Comparison of ENCODE assay signal across 1 cellular context in the genomic region with DNA sequence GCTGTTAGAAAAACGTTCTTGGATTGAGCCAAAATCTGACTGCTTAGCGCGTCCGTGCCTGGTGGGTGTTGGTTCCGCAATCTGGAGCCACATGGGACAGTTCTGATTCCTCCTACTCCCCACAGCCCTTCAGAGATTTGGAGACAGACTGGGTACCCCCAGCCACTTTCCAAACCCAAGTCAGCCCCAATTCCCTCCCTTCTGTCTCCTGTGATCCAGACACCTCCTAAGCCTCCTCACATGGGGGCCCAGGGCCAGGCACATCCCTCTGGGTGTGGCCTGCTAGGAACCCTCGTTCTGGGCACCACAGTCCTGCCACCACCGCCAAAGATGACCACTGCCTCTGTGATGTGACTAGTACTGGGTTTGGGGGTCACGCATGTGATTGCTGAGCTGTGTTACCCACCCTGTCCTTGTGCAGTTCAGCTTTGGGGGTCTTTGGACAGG.
TF ChIP-seq lines count a peak whose summit lies in the region.

No MANE protein-coding gene starts in this region.

TF ChIP-seq in GM23338, 12 proteins besides CTCF, POLR2A, EP300 and RAD21 (continued from another document):
- no peak for TF ChIP-seq REST (IDR thresholded peaks at IDR 0.05; ENCODE audit: unreplicated experiment)
- TF ChIP-seq, protein P1, sequence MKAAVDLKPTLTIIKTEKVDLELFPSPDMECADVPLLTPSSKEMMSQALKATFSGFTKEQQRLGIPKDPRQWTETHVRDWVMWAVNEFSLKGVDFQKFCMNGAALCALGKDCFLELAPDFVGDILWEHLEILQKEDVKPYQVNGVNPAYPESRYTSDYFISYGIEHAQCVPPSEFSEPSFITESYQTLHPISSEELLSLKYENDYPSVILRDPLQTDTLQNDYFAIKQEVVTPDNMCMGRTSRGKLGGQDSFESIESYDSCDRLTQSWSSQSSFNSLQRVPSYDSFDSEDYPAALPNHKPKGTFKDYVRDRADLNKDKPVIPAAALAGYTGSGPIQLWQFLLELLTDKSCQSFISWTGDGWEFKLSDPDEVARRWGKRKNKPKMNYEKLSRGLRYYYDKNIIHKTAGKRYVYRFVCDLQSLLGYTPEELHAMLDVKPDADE (IDR thresholded peaks at IDR 0.05) = no peak
